ENCODE assay signal across 9 cellular contexts in genomic region chr17:71975331-71975801, GRCh38.
DNase-seq lines count a peak whose midpoint lies in the region; ATAC-seq and TF ChIP-seq lines count a peak whose summit lies in the region.
"Had no signal": no experiment of that assay in that cellular context is flagged by ENCODE, and none has a peak within 500 bp of the region (broad histone marks: within the 10 kb centered on the region; RNA-seq: fewer than 3 reads in every experiment).

No MANE protein-coding gene starts in this region.

- H3K4me3 ChIP-seq in suprapubic skin: peak overlapping the region; percentile 46

- TF ChIP-seq CTCF in suprapubic skin (IDR thresholded peaks at IDR 0.05): no peak

- no peak overlapping the region for H3K4me3 Mint-ChIP-seq in activated T-helper 1 cell treated with anti-CD3 and anti-CD28 coated beads, Interleukin-12 subunit alpha, Interleukin-12 subunit beta, Interleukin-2, Interleukin-4 antibody, amounts not matched to agents 30 ng/mL and 10 ng/mL and 1 ng/mL, durations not matched to agents 14 hours and 24 hours and 36 hours

- no peaks in the 10 kb centered on the region for H3K36me3 Mint-ChIP-seq in activated T-helper 1 cell treated with anti-CD3 and anti-CD28 coated beads, Interleukin-12 subunit alpha, Interleukin-12 subunit beta, Interleukin-2, Interleukin-4 antibody, amounts not matched to agents 30 ng/mL and 10 ng/mL and 1 ng/mL, durations not matched to agents 14 hours and 24 hours and 36 hours (ENCODE audit: low read depth)

- no peaks in the 10 kb centered on the region for H3K9me3 ChIP-seq in suprapubic skin

- TF ChIP-seq POLR2A in suprapubic skin (IDR thresholded peaks at IDR 0.05): no peak

- H3K27ac Mint-ChIP-seq in activated T-helper 1 cell treated with anti-CD3 and anti-CD28 coated beads, Interleukin-12 subunit alpha, Interleukin-12 subunit beta, Interleukin-2, Interleukin-4 antibody, amounts not matched to agents 30 ng/mL and 10 ng/mL and 1 ng/mL, durations not matched to agents 14 hours and 24 hours and 36 hours: no peak overlapping the region

- H3K27me3 Mint-ChIP-seq in activated T-helper 1 cell treated with anti-CD3 and anti-CD28 coated beads, Interleukin-12 subunit alpha, Interleukin-12 subunit beta, Interleukin-2, Interleukin-4 antibody, amounts not matched to agents 30 ng/mL and 10 ng/mL and 1 ng/mL, durations not matched to agents 14 hours and 24 hours and 36 hours (ENCODE audit: insufficient read depth): no peaks in the 10 kb centered on the region

- peak; percentile 35 for ATAC-seq in left lobe of liver

- peak overlapping the region; percentile 88 for H3K27ac ChIP-seq in suprapubic skin
- H3K27ac ChIP-seq: VCaP had no signal

- WGBS in suprapubic skin: 8% methylated on average over 13 of the region's 13 CpGs

- DNase-seq in HPDE6-E6E7 (ENCODE audit: extremely low spot score) (peak; percentile 22), cerebellar cortex (ENCODE audit: low spot score) (peak; percentile 11), left lobe of liver (ENCODE audit: low spot score) (no peak), suprapubic skin (ENCODE audit: low spot score in 2 of 2) (peak; percentile 79 to 86), NCI-H510A treated with DMSO at 0.1 percent for 48 hours (lab: John Stamatoyannopoulos, UW) (no peak)
- DNase-seq in activated T-helper 1 cell treated with anti-CD3 and anti-CD28 coated beads, Interleukin-12 subunit alpha, Interleukin-12 subunit beta, Interleukin-2, Interleukin-4 antibody, amounts not matched to agents 30 ng/mL and 10 ng/mL and 1 ng/mL, durations not matched to agents 14 hours and 24 hours and 36 hours (ENCODE audit: low spot score): no peak
- no peak for DNase-seq in activated naive CD4-positive, alpha-beta T cell (lab: John Stamatoyannopoulos, UW)
- no peak for DNase-seq in activated CD4-positive, CD25-positive, alpha-beta regulatory T cell (lab: John Stamatoyannopoulos, UW)

- intact Hi-C loops in activated T-helper 1 cell treated with anti-CD3 and anti-CD28 coated beads, Interleukin-12 subunit alpha, Interleukin-12 subunit beta, Interleukin-2, Interleukin-4 antibody, amounts not matched to agents 30 ng/mL and 10 ng/mL and 1 ng/mL, durations not matched to agents 14 hours and 24 hours and 36 hours (cut with micrococcal nuclease): no loop called here

- no peak for TF ChIP-seq EP300 in suprapubic skin (IDR thresholded peaks at IDR 0.05)

- H3K36me3 ChIP-seq in suprapubic skin: no peaks in the 10 kb centered on the region

- H3K9me3 Mint-ChIP-seq in activated T-helper 1 cell treated with anti-CD3 and anti-CD28 coated beads, Interleukin-12 subunit alpha, Interleukin-12 subunit beta, Interleukin-2, Interleukin-4 antibody, amounts not matched to agents 30 ng/mL and 10 ng/mL and 1 ng/mL, durations not matched to agents 14 hours and 24 hours and 36 hours: peaks cover 3% of the 10 kb centered on the region

- no peaks in the 10 kb centered on the region for H3K27me3 ChIP-seq in suprapubic skin

- no peaks in the 10 kb centered on the region for H3K4me1 Mint-ChIP-seq in activated T-helper 1 cell treated with anti-CD3 and anti-CD28 coated beads, Interleukin-12 subunit alpha, Interleukin-12 subunit beta, Interleukin-2, Interleukin-4 antibody, amounts not matched to agents 30 ng/mL and 10 ng/mL and 1 ng/mL, durations not matched to agents 14 hours and 24 hours and 36 hours (ENCODE audit: low read depth)

- H3K4me1 ChIP-seq in suprapubic skin: peaks cover 21% of the 10 kb centered on the region

Comparison
In these comparisons a context has a peak if more than half of its experiments do, and no peak if none do; other contexts are left out.
1. DNase-seq: peak in HPDE6-E6E7 (single experiment), cerebellar cortex (single experiment) and suprapubic skin (2 of 2); none in left lobe of liver (single experiment), activated T-helper 1 cell treated with anti-CD3 and anti-CD28 coated beads, Interleukin-12 subunit alpha, Interleukin-12 subunit beta, Interleukin-2, Interleukin-4 antibody, amounts not matched to agents 30 ng/mL and 10 ng/mL and 1 ng/mL, durations not matched to agents 14 hours and 24 hours and 36 hours (single experiment), activated naive CD4-positive, alpha-beta T cell (0 of 4), NCI-H510A treated with DMSO at 0.1 percent for 48 hours (single experiment) and activated CD4-positive, CD25-positive, alpha-beta regulatory T cell (0 of 4).